Comparison of ENCODE assay signal across 16 cellular contexts in genomic region chr17:52986056-52986662, GRCh38.
"Had no signal": no experiment of that assay in that cellular context is flagged by ENCODE, and none has a peak within 500 bp of the region (broad histone marks: within the 10 kb centered on the region; RNA-seq: fewer than 3 reads in every experiment).

No MANE protein-coding gene starts in this region.

- FAIRE-seq: endothelial cell of umbilical vein, frontal cortex, pancreas had no signal

- H3K36me3 ChIP-seq: ascending aorta, heart right ventricle, pancreas, upper lobe of right lung had no signal

- DNase-seq: activated CD4-positive, alpha-beta T cell treated with anti-CD3 and anti-CD28 coated beads for 36 hours; activated CD8-positive, alpha-beta memory T cell treated with anti-CD3 and anti-CD28 coated beads, Interleukin-2, amount 50 U/mL, for 48 hours; activated CD8-positive, alpha-beta T cell treated with anti-CD3 and anti-CD28 coated beads, Interleukin-2, amount 10 ng/mL, durations not matched to agents 7 days and 5 days; activated naive CD8-positive, alpha-beta T cell treated with anti-CD3 and anti-CD28 coated beads, Interleukin-2, amount 10 ng/mL, durations not matched to agents 7 days and 5 days; heart right ventricle; left cardiac atrium; pancreas; retina; stimulated activated CD4-positive, alpha-beta T cell treated with anti-CD3 and anti-CD28 coated beads, Interleukin-15, amount 100 ng/mL, for 24 hours; stimulated activated CD4-positive, alpha-beta T cell treated with anti-CD3 and anti-CD28 coated beads, Interleukin-4, amount 100 ng/mL, for 24 hours; T-helper 9 cell; testis; upper lobe of right lung had no signal

- H3K4me1 ChIP-seq: ascending aorta, heart right ventricle, pancreas, testis, upper lobe of right lung had no signal

- H3K27ac ChIP-seq: ascending aorta, heart right ventricle, pancreas, testis, upper lobe of right lung had no signal

- ATAC-seq: activated CD4-positive, alpha-beta T cell treated with anti-CD3 and anti-CD28 coated beads for 36 hours; activated CD8-positive, alpha-beta T cell treated with anti-CD3 and anti-CD28 coated beads, Interleukin-2, amount 10 ng/mL, durations not matched to agents 7 days and 5 days; heart right ventricle; pancreas; upper lobe of right lung had no signal

- H3K27me3 ChIP-seq: ascending aorta, heart right ventricle, pancreas, testis, upper lobe of right lung had no signal

- H3K4me3 ChIP-seq: ascending aorta, heart right ventricle, pancreas, testis, upper lobe of right lung had no signal

- H3K9me3 ChIP-seq: ascending aorta, heart right ventricle, pancreas, testis, upper lobe of right lung had no signal
